Comparison of ENCODE assay signal across 13 cellular contexts in the genomic region with DNA sequence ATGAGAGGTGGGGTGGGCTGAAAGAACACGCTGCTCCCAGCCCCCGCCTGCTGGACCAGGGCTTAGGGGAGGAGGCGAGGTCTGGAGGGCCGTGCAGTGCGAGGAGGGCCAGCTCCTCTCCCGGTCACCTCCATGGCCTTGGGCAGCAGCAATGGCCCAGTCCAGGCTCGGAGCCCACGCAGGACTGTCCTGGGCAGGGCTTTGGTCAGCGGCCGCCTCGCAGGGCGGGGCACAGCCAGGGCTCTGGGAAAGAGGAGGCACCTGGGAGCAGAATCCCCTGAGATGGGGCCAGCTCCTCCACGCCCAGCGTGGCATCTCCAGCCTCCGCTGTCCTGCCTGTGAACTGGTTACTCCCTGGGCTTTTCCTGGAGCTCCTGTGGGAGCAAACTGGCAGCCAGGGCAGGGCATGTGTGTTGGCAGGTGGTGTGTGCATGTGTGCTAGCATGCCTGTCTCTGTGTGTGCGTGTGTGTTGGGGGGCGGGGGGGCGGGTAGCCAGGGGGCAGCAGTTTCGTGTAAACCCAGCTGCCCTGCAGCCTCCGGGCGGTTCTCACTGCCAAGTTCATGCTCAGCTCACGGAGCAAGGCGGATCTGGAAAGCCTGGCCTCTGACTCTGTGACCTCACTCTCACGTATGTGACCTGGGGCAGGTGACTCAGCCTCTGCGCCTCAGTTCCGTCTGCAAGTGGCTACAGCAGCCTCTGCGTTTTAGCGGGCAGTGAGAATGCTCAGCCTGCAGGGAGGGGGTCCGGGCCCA. TPM values are rescaled to one million over a fixed set of nuclear protein-coding genes. Genes with fewer than 3 reads are reported as not detected.
DNase-seq lines count a peak whose midpoint lies in the region; ATAC-seq and TF ChIP-seq lines count a peak whose summit lies in the region.
"Had no signal": no experiment of that assay in that cellular context is flagged by ENCODE, and none has a peak within 500 bp of the region (broad histone marks: within the 10 kb centered on the region; RNA-seq: fewer than 3 reads in every experiment).

No MANE protein-coding gene starts in this region.

- intact Hi-C loops in mammary epithelial cell (cut with micrococcal nuclease), result no loop called here
- intact Hi-C loops in lower lobe of right lung (cut with DNase I), result no loop called here
- intact Hi-C loops in aorta (cut with DNase I), result no loop called here

- no peaks in the 10 kb centered on the region for H3K36me3 ChIP-seq in Karpas-422 (ENCODE audit: insufficient read depth, low read length)
- H3K36me3 ChIP-seq in mammary epithelial cell (ENCODE audit: insufficient read depth, low read length), result no peaks in the 10 kb centered on the region
- H3K36me3 ChIP-seq in lower lobe of right lung, result no peaks in the 10 kb centered on the region
- no peaks in the 10 kb centered on the region for H3K36me3 ChIP-seq in aorta (ENCODE audit: control insufficient read depth in 1 of 2, insufficient read depth in 2 of 2, low read length in 1 of 2)
- H3K36me3 ChIP-seq: prostate gland had no signal

- 68% methylated on average over 17 of the region's 29 CpGs for WGBS in mammary epithelial cell (ENCODE audit: low coverage, missing lambda C conversion rate)
- WGBS in aorta, 2 donors, result 30 to 34% methylated on average over 28 to 29 of the region's 29 CpGs

- dilution Hi-C loops in mammary epithelial cell (cut with HindIII; ENCODE audit: low sequenced_read_pairs), result no loop called here

- no peak overlapping the region for H2AFZ ChIP-seq in Karpas-422 (ENCODE audit: low read length)
- peak overlapping the region; percentile 18 for H2AFZ ChIP-seq in mammary epithelial cell (ENCODE audit: low read depth, low read length)

- H3K9me2 ChIP-seq in Karpas-422 (replicated peaks; ENCODE audit: insufficient read depth, low read length), result no peaks in the 10 kb centered on the region

- no peaks in the 10 kb centered on the region for H3K27me3 ChIP-seq in Karpas-422 (ENCODE audit: low read length)
- H3K27me3 ChIP-seq in mammary epithelial cell (ENCODE audit: insufficient read depth, low read length), result no peaks in the 10 kb centered on the region
- H3K27me3 ChIP-seq in lower lobe of right lung (ENCODE audit: low read depth), result no peaks in the 10 kb centered on the region
- no peaks in the 10 kb centered on the region for H3K27me3 ChIP-seq in aorta (ENCODE audit: control insufficient read depth in 1 of 2, insufficient read depth in 2 of 2, low read length in 1 of 2)

- H3K4me2 ChIP-seq in Karpas-422 (ENCODE audit: low read depth, low read length, poor library complexity, severe bottlenecking), result no peak overlapping the region
- H3K4me2 ChIP-seq in mammary epithelial cell (ENCODE audit: insufficient read depth, low read depth, low read length), result peak overlapping the region; percentile 56

- CTCF ChIA-PET in mammary epithelial cell (lab: Charles Lee; ENCODE audit: low non-redundant PET), result no interaction called here

- in situ Hi-C loops in mammary epithelial cell (cut with MboI; ENCODE audit: low sequenced_read_pairs in 2 of 2), result loop anchor here (5.0 to 10.0 kb wide), 2 partner anchors 35 to 143 kb away; a partner anchor contains a TSS

- ATAC-seq in lower lobe of right lung (peak; percentile 10 to 29), aorta (ENCODE audit: low FRiP score) (no peak)
- ATAC-seq: effector memory CD8-positive, alpha-beta T cell had no signal

- DNase-seq in Daoy (ENCODE audit: low read depth) (peak; percentile 69), Karpas-422 (peak; percentile 57), mammary epithelial cell (peak; percentile 66), lower lobe of right lung (no peak), aorta (no peak), substantia nigra (lab: John Stamatoyannopoulos, UW) (no peak), COR-L47 (lab: John Stamatoyannopoulos, UW) (no peak)
- DNase-seq in activated CD4-positive, alpha-beta T cell treated with anti-CD3 and anti-CD28 coated beads for 1 hour, result no peak
- DNase-seq: activated T-cell treated with anti-CD3 and anti-CD28 coated beads for 4 hours; anterior cingulate cortex; effector memory CD8-positive, alpha-beta T cell had no signal

- H3K9ac ChIP-seq in Karpas-422 (ENCODE audit: low read length) (no peak overlapping the region), mammary epithelial cell (ENCODE audit: insufficient read depth, low read length) (no peak overlapping the region)

- no peak for TF ChIP-seq CTCF in mammary epithelial cell (conservative IDR thresholded peaks at IDR 0.05 in 1 of 2, IDR thresholded peaks at IDR 0.05 in 1 of 2; ENCODE audit: extremely low read depth in 1 of 2, insufficient read depth in 1 of 2, low read depth in 1 of 2, low read length in 2 of 2)
- TF ChIP-seq CTCF in lower lobe of right lung (IDR thresholded peaks at IDR 0.05), result no peak

- no peaks in the 10 kb centered on the region for H3K9me3 ChIP-seq in Karpas-422 (ENCODE audit: low read length)
- no peaks in the 10 kb centered on the region for H3K9me3 ChIP-seq in mammary epithelial cell (replicated peaks; ENCODE audit: insufficient read depth, low read length)
- H3K9me3 ChIP-seq in lower lobe of right lung, result no peaks in the 10 kb centered on the region
- no peaks in the 10 kb centered on the region for H3K9me3 ChIP-seq in aorta (ENCODE audit: control insufficient read depth, low read length)
- H3K9me3 ChIP-seq: prostate gland had no signal

- H4K20me1 ChIP-seq in Karpas-422 (ENCODE audit: insufficient read depth, low read depth, low read length) (no peaks in the 10 kb centered on the region; the same call in 1 of the 2 replicates), mammary epithelial cell (ENCODE audit: insufficient read depth, low read length) (no peaks in the 10 kb centered on the region)

- no TSS peak for BruUV-seq in mammary epithelial cell (replicated peaks; lab: Mats Ljungman, UMichigan)

- H3K79me2 ChIP-seq in Karpas-422 (ENCODE audit: low read length) (no peaks in the 10 kb centered on the region), mammary epithelial cell (ENCODE audit: insufficient read depth, low read length) (no peaks in the 10 kb centered on the region)

- no peaks in the 10 kb centered on the region for H3K4me1 ChIP-seq in Karpas-422 (ENCODE audit: low read length)
- H3K4me1 ChIP-seq in mammary epithelial cell (ENCODE audit: insufficient read depth, low read length), result peaks cover 16% of the 10 kb centered on the region
- no peaks in the 10 kb centered on the region for H3K4me1 ChIP-seq in lower lobe of right lung
- no peaks in the 10 kb centered on the region for H3K4me1 ChIP-seq in aorta (ENCODE audit: control insufficient read depth in 1 of 2, insufficient read depth in 2 of 2, low read length in 2 of 2)
- H3K4me1 ChIP-seq: prostate gland had no signal

- no peak overlapping the region for H3K27ac ChIP-seq in Karpas-422 (ENCODE audit: low read length)
- no peak overlapping the region for H3K27ac ChIP-seq in mammary epithelial cell (ENCODE audit: insufficient read depth, low read depth, low read length)
- no peak overlapping the region for H3K27ac ChIP-seq in lower lobe of right lung
- H3K27ac ChIP-seq in aorta (ENCODE audit: low read depth in 1 of 2, low read length in 2 of 2), result no peak overlapping the region
- no peak overlapping the region for H3K27ac ChIP-seq in substantia nigra (ENCODE audit: low read depth, low read length, poor library complexity, severe bottlenecking)
- H3K27ac ChIP-seq: prostate gland had no signal

- no peak overlapping the region for H3K4me3 ChIP-seq in Karpas-422 (ENCODE audit: low read length)
- no peak overlapping the region for H3K4me3 ChIP-seq in mammary epithelial cell (replicated peaks in 1 of 3; ENCODE audit: insufficient read depth in 1 of 3, low read depth in 2 of 3, low read length in 3 of 3)
- H3K4me3 ChIP-seq in lower lobe of right lung, result no peak overlapping the region
- no peak overlapping the region for H3K4me3 ChIP-seq in aorta (ENCODE audit: low read length in 2 of 2)
- H3K4me3 ChIP-seq: prostate gland had no signal

RNA-seq across cellular contexts. Expression of a gene that starts 27.5 kb away (rescaled TPM):
- total RNA-seq in Daoy (2014; rRNA removed; shearing (Covaris generic)), result 4.7 and 10.9 TPM in 2 replicates
- total RNA-seq in Karpas-422 (2014; rRNA removed; shearing (Covaris generic); ENCODE audit: low replicate concordance), result not detected in 2 replicates
- total RNA-seq in mammary epithelial cell (1 to 10 TPM; 5.9 to 6.7 TPM), lower lobe of right lung (10.6 TPM), aorta (1 to 10 TPM in 1 of 2 donors, under 1 TPM in 1; 0.62 to 1.4 TPM)
- polyA plus RNA-seq in mammary epithelial cell (7.6 TPM), aorta (1 to 10 TPM in 1 of 2 donors, not detected in 1; 8.8 TPM)
- polyA minus RNA-seq in mammary epithelial cell, result 3.5 TPM
- polyA plus RNA-seq: IgD-negative memory B cell had no signal

Comparison
In these comparisons a context has a peak if more than half of its experiments do, and no peak if none do; other contexts are left out.
1. DNase-seq: peak in Daoy (single experiment), Karpas-422 (single experiment) and mammary epithelial cell (single experiment); none in lower lobe of right lung (single experiment), aorta (0 of 2), substantia nigra (0 of 49), COR-L47 (single experiment) and activated CD4-positive, alpha-beta T cell treated with anti-CD3 and anti-CD28 coated beads for 1 hour (single experiment).